20 cellular contexts compared by ENCODE assay signal in the genomic region with DNA sequence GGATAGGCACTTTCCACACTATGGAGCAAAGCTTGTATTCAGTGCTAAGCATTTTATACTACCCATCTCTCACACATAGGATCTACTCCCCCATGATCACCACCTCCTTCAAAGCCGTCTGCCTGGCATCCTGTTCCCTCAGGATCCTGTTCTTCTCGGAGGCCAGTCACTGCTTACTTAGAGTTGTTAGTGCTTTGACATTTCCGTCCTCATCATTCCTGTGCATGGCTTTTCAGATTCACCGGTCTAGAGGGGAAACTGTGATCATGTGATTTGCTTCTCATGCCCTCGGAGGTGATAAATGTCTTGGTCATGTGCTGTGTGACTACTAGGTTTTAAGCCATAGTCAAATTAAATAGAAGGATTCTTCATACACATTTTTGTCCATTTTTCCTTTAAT. TPM values are rescaled to one million over a fixed set of nuclear protein-coding genes. Genes with fewer than 3 reads are reported as not detected.
DNase-seq lines count a peak whose midpoint lies in the region; ATAC-seq, FAIRE-seq and TF ChIP-seq lines count a peak whose summit lies in the region.
"Had no signal": no experiment of that assay in that cellular context is flagged by ENCODE, and none has a peak within 500 bp of the region (broad histone marks: within the 10 kb centered on the region; RNA-seq: fewer than 3 reads in every experiment).

No MANE protein-coding gene starts in this region.

- BruUV-seq in K562 (replicated peaks; lab: Mats Ljungman, UMichigan) = no TSS peak

- H3K4me1 ChIP-seq in K562 (replicated peaks in 1 of 2; ENCODE audit: control insufficient read depth in 2 of 2, insufficient read depth in 2 of 2, low read length in 2 of 2) = no peaks in the 10 kb centered on the region
- H3K4me1 ChIP-seq: HAP-1 had no signal

- H3K9me3 ChIP-seq in K562 (replicated peaks; ENCODE audit: control insufficient read depth, insufficient read depth, low read depth, low read length) = no peaks in the 10 kb centered on the region
- H3K9me3 ChIP-seq: BLaER1 treated with 17β-estradiol and CSF1 and Interleukin-3, amounts not matched to agents 10 nM and 100 nM; HAP-1 had no signal

- no peak for TF ChIP-seq POLR2A in K562 (conservative IDR thresholded peaks at IDR 0.05)

- no peaks in the 10 kb centered on the region for H3K36me3 ChIP-seq in K562 (ENCODE audit: control insufficient read depth, insufficient read depth, low read length)
- H3K36me3 ChIP-seq: BLaER1 treated with 17β-estradiol and CSF1 and Interleukin-3, amounts not matched to agents 10 nM and 100 nM had no signal

- no peaks in the 10 kb centered on the region for H3K79me2 ChIP-seq in K562 (ENCODE audit: control insufficient read depth, insufficient read depth, low read length)

- TF ChIP-seq EP300 in K562 (IDR thresholded peaks at IDR 0.05; ENCODE audit: low read length) = no peak

- FAIRE-seq in K562 (lab: Jason Lieb, UNC) = no peak
- no peak for FAIRE-seq in urothelium cell line (lab: Jason Lieb, UNC)
- FAIRE-seq: GM12892, GM18507 had no signal

- DNase-seq in activated CD4-positive, alpha-beta T cell treated with anti-CD3 and anti-CD28 coated beads, Interleukin-2, amount 10 ng/mL, durations not matched to agents 24 days and 14 days = peak; percentile 46
- no peak for DNase-seq in activated CD4-positive, alpha-beta T cell treated with anti-CD3 and anti-CD28 coated beads, Interleukin-2, amount 10 ng/mL, durations not matched to agents 7 days and 5 days
- no peak for DNase-seq in K562 (ENCODE audit: extremely low read depth in 1 of 4, low spot score in 3 of 4)
- DNase-seq in islet precursor cell = peak; percentile 74
- peak; percentile 27 for DNase-seq in superior temporal gyrus (ENCODE audit: extremely low spot score)
- no peak for DNase-seq in Right ventricle myocardium superior
- no peak for DNase-seq in NCI-H526 treated with DMSO at 0.1 percent for 48 hours (lab: John Stamatoyannopoulos, UW)
- DNase-seq in urothelium cell line (ENCODE audit: low spot score) = no peak
- DNase-seq: 8988T; CD8-positive, alpha-beta T cell; COR-L47; DMS 273 treated with DMSO at 0.1 percent for 48 hours; DMS79; GDM1; GM23248 had no signal

- CTCF ChIA-PET in activated CD4-positive, alpha-beta T cell treated with anti-CD3 and anti-CD28 coated beads, Interleukin-2, amount 10 ng/mL, durations not matched to agents 7 days and 5 days (lab: Charles Lee) = interaction anchor here (0.8 to 1.5 kb wide), 3 partner anchors 52 to 364 kb away, joined by 3 to 4 read pairs (median 3); a partner anchor contains a TSS
- CTCF ChIA-PET in K562 (lab: Yijun Ruan, JAX; ENCODE audit: low intra/inter-chr PET ratio) = no interaction called here

- H3K36me3 Mint-ChIP-seq in activated CD4-positive, alpha-beta T cell treated with anti-CD3 and anti-CD28 coated beads, Interleukin-2, amount 10 ng/mL, durations not matched to agents 24 days and 14 days (ENCODE audit: low read depth) = peaks cover 28% of the 10 kb centered on the region
- peaks cover 4% of the 10 kb centered on the region for H3K36me3 Mint-ChIP-seq in activated CD4-positive, alpha-beta T cell treated with anti-CD3 and anti-CD28 coated beads, Interleukin-2, amount 10 ng/mL, durations not matched to agents 7 days and 5 days (ENCODE audit: low read depth)
- H3K36me3 Mint-ChIP-seq: CD8-positive, alpha-beta T cell; IgD-negative memory B cell had no signal

- no peak for TF ChIP-seq CTCF in K562 (IDR thresholded peaks at IDR 0.05 in 2 of 3, conservative IDR thresholded peaks at IDR 0.05 in 1 of 3; ENCODE audit: insufficient read depth in 2 of 3, low read depth in 1 of 3, low read length in 3 of 3)

- H3K4me2 ChIP-seq in K562 (ENCODE audit: insufficient read depth, low read length) = no peak overlapping the region

- no peak overlapping the region for H3K27ac Mint-ChIP-seq in activated CD4-positive, alpha-beta T cell treated with anti-CD3 and anti-CD28 coated beads, Interleukin-2, amount 10 ng/mL, durations not matched to agents 24 days and 14 days
- H3K27ac Mint-ChIP-seq in activated CD4-positive, alpha-beta T cell treated with anti-CD3 and anti-CD28 coated beads, Interleukin-2, amount 10 ng/mL, durations not matched to agents 7 days and 5 days = no peak overlapping the region
- H3K27ac Mint-ChIP-seq: CD8-positive, alpha-beta T cell had no signal

- H4K20me1 ChIP-seq in K562 (replicated peaks; ENCODE audit: control insufficient read depth, insufficient read depth, low read length) = no peaks in the 10 kb centered on the region
- H4K20me1 ChIP-seq: BLaER1 treated with 17β-estradiol and CSF1 and Interleukin-3, amounts not matched to agents 10 nM and 100 nM had no signal

- in situ Hi-C loops in K562 (cut with MboI) = no loop called here

- POLR2A ChIA-PET in activated CD4-positive, alpha-beta T cell treated with anti-CD3 and anti-CD28 coated beads, Interleukin-2, amount 10 ng/mL, durations not matched to agents 7 days and 5 days (lab: Charles Lee) = no interaction called here
- POLR2A ChIA-PET in K562 (lab: Yijun Ruan, JAX) = no interaction called here

- no peaks in the 10 kb centered on the region for H3K27me3 Mint-ChIP-seq in activated CD4-positive, alpha-beta T cell treated with anti-CD3 and anti-CD28 coated beads, Interleukin-2, amount 10 ng/mL, durations not matched to agents 24 days and 14 days
- H3K27me3 Mint-ChIP-seq in activated CD4-positive, alpha-beta T cell treated with anti-CD3 and anti-CD28 coated beads, Interleukin-2, amount 10 ng/mL, durations not matched to agents 7 days and 5 days = no peaks in the 10 kb centered on the region
- H3K27me3 Mint-ChIP-seq: IgD-negative memory B cell had no signal

- H3K4me1 Mint-ChIP-seq in activated CD4-positive, alpha-beta T cell treated with anti-CD3 and anti-CD28 coated beads, Interleukin-2, amount 10 ng/mL, durations not matched to agents 24 days and 14 days = peaks cover 2% of the 10 kb centered on the region
- H3K4me1 Mint-ChIP-seq in activated CD4-positive, alpha-beta T cell treated with anti-CD3 and anti-CD28 coated beads, Interleukin-2, amount 10 ng/mL, durations not matched to agents 7 days and 5 days = no peaks in the 10 kb centered on the region
- H3K4me1 Mint-ChIP-seq: IgD-negative memory B cell had no signal

- no peak for TF ChIP-seq RAD21 in K562 (CRISPR knock-in tag; conservative IDR thresholded peaks at IDR 0.05 in 1 of 2, IDR thresholded peaks at IDR 0.05 in 1 of 2)

- intact Hi-C loops in activated CD4-positive, alpha-beta T cell treated with anti-CD3 and anti-CD28 coated beads, Interleukin-2, amount 10 ng/mL, durations not matched to agents 24 days and 14 days (cut with micrococcal nuclease) = no loop called here
- intact Hi-C loops in K562 (cut with micrococcal nuclease) (no loop called here), Right ventricle myocardium superior (cut with DNase I) (no loop called here)

- H3K4me3 ChIP-seq in K562 = no peak overlapping the region
- H3K4me3 ChIP-seq: BLaER1 treated with 17β-estradiol and CSF1 and Interleukin-3, amounts not matched to agents 10 nM and 100 nM; GM23248; HAP-1 had no signal

- no peak for ATAC-seq in K562
- no peak for ATAC-seq in Right ventricle myocardium superior (ENCODE audit: poor library complexity)
- ATAC-seq: CD8-positive, alpha-beta T cell had no signal

- H3K27ac ChIP-seq in K562 (ENCODE audit: extremely low read depth, low read depth, low read length) = no peak overlapping the region
- H3K27ac ChIP-seq: BLaER1 treated with 17β-estradiol and CSF1 and Interleukin-3, amounts not matched to agents 10 nM and 100 nM; GM23248 had no signal

- H3K9me3 Mint-ChIP-seq in activated CD4-positive, alpha-beta T cell treated with anti-CD3 and anti-CD28 coated beads, Interleukin-2, amount 10 ng/mL, durations not matched to agents 24 days and 14 days = no peaks in the 10 kb centered on the region
- no peaks in the 10 kb centered on the region for H3K9me3 Mint-ChIP-seq in activated CD4-positive, alpha-beta T cell treated with anti-CD3 and anti-CD28 coated beads, Interleukin-2, amount 10 ng/mL, durations not matched to agents 7 days and 5 days
- H3K9me3 Mint-ChIP-seq: CD8-positive, alpha-beta T cell; IgD-negative memory B cell had no signal

- WGBS in K562 (ENCODE audit: insufficient coverage, low coverage, missing lambda C conversion rate) = 4% methylated on average over 5 of the region's 5 CpGs

- H2AFZ ChIP-seq in K562 (ENCODE audit: low read depth, low read length) = no peak overlapping the region
- H2AFZ ChIP-seq: GM23248 had no signal

- H3K4me3 Mint-ChIP-seq in activated CD4-positive, alpha-beta T cell treated with anti-CD3 and anti-CD28 coated beads, Interleukin-2, amount 10 ng/mL, durations not matched to agents 24 days and 14 days = no peak overlapping the region
- H3K4me3 Mint-ChIP-seq in activated CD4-positive, alpha-beta T cell treated with anti-CD3 and anti-CD28 coated beads, Interleukin-2, amount 10 ng/mL, durations not matched to agents 7 days and 5 days = no peak overlapping the region
- H3K4me3 Mint-ChIP-seq: CD8-positive, alpha-beta T cell; IgD-negative memory B cell had no signal

- peaks cover 0 to 9% of the 10 kb centered on the region in 2 experiments; a peak in 2 of 5 replicates for H3K27me3 ChIP-seq in K562 (ENCODE audit: control insufficient read depth in 2 of 2, insufficient read depth in 2 of 2, low read length in 2 of 2)
- H3K27me3 ChIP-seq: BLaER1 treated with 17β-estradiol and CSF1 and Interleukin-3, amounts not matched to agents 10 nM and 100 nM had no signal

- H3K9ac ChIP-seq in K562 (ENCODE audit: insufficient read depth in 1 of 2, low read depth in 2 of 2, low read length in 2 of 2) = no peak overlapping the region
- H3K9ac ChIP-seq: BLaER1 treated with 17β-estradiol and CSF1 and Interleukin-3, amounts not matched to agents 10 nM and 100 nM; GM23248 had no signal

- no peaks in the 10 kb centered on the region for H3K9me1 ChIP-seq in K562 (ENCODE audit: control insufficient read depth, insufficient read depth, low read length)

RNA-seq across cellular contexts. Expression of a gene that starts 53.1 kb away (rescaled TPM):
- total RNA-seq in activated CD4-positive, alpha-beta T cell treated with anti-CD3 and anti-CD28 coated beads, Interleukin-2, amount 10 ng/mL, durations not matched to agents 24 days and 14 days = 55.9 and 58.8 TPM in 2 replicates
- total RNA-seq in activated CD4-positive, alpha-beta T cell treated with anti-CD3 and anti-CD28 coated beads, Interleukin-2, amount 10 ng/mL, durations not matched to agents 7 days and 5 days = 10 to 100 TPM; 17.3 to 18.0 TPM
- total RNA-seq in K562 (2011; cell fraction: chromatin; rRNA removed; ENCODE audit: low replicate concordance) = not detected in 2 replicates
- not detected in 2 replicates for total RNA-seq in K562 (2011; cell fraction: nucleolus; rRNA removed)
- total RNA-seq in K562 (2011; cell fraction: nucleoplasm; rRNA removed) = 0.23 TPM in 1 of 2 replicates, not detected in the other
- total RNA-seq in K562 (2014; rRNA removed) (0.16 and 0.50 TPM in 2 replicates), K562 (2014; rRNA removed; fragmentation: Illumina TruSeq; extraction: Trizol) (0.62 and 0.70 TPM in 2 replicates), K562 (2015; rRNA removed; fragmentation: Illumina TruSeq; extraction: Trizol) (0.45 and 0.72 TPM in 2 replicates), K562 (2021) (0.38 and 0.60 TPM in 2 replicates), Right ventricle myocardium superior (1.1 TPM)
- polyA plus RNA-seq in K562 (2011; rRNA removed) (0.16 and 1.1 TPM in 2 replicates), K562 (2014; fragmentation: Illumina TruSeq; extraction: Trizol) (0.40 and 0.42 TPM in 2 replicates), K562 (2014; fragmentation: Nextera tagmentation; extraction: Ambion mirVana) (under 1 TPM; 0.01 to 0.04 TPM), K562 (2014; rRNA removed) (0.13 and 0.17 TPM in 2 replicates)
- 0.04 TPM in 2 replicates for polyA plus RNA-seq in K562 (2011; cell fraction: cytosol; rRNA removed)
- 0.07 and 0.11 TPM in 2 replicates for polyA plus RNA-seq in K562 (2011; cell fraction: nucleus; rRNA removed)
- polyA plus RNA-seq in K562 (2012) = 0.35 and 0.36 TPM in 2 replicates
- 0.30 and 0.74 TPM in 2 replicates for polyA minus RNA-seq in K562 (2011; rRNA and poly(A)+ RNA removed)
- 1.5 TPM in 1 of 2 replicates, not detected in the other for polyA minus RNA-seq in K562 (2011; cell fraction: cytosol; rRNA and poly(A)+ RNA removed)
- 0.13 TPM in 1 of 2 replicates, not detected in the other for polyA minus RNA-seq in K562 (2011; cell fraction: nucleus; rRNA and poly(A)+ RNA removed)
- total RNA-seq: CD8-positive, alpha-beta T cell had no signal

Comparison
In these comparisons a context has a peak if more than half of its experiments do, and no peak if none do; other contexts are left out.
1. DNase-seq: peak in activated CD4-positive, alpha-beta T cell treated with anti-CD3 and anti-CD28 coated beads, Interleukin-2, amount 10 ng/mL, durations not matched to agents 24 days and 14 days (single experiment), islet precursor cell (single experiment) and superior temporal gyrus (single experiment); none in activated CD4-positive, alpha-beta T cell treated with anti-CD3 and anti-CD28 coated beads, Interleukin-2, amount 10 ng/mL, durations not matched to agents 7 days and 5 days (single experiment), K562 (0 of 4), Right ventricle myocardium superior (single experiment), NCI-H526 treated with DMSO at 0.1 percent for 48 hours (single experiment) and urothelium cell line (single experiment).